In genomic region chr7:42691030-42691639, GRCh38 we compare ENCODE assay signal across 8 cellular contexts.
DNase-seq lines count a peak whose midpoint lies in the region; ATAC-seq, FAIRE-seq and TF ChIP-seq lines count a peak whose summit lies in the region.

No MANE protein-coding gene starts in this region.

- TF ChIP-seq CTCF in AG09309 (IDR thresholded peaks at IDR 0.05; ENCODE audit: control insufficient read depth, insufficient read depth, low read depth, low read length, missing control alignments), result peak; percentile 67
- TF ChIP-seq CTCF in WTC11 (IDR thresholded peaks at IDR 0.05), result peak; percentile 38

- H3K4me1 Mint-ChIP-seq in WTC11, result peaks cover 42% of the 10 kb centered on the region
- H3K4me1 Mint-ChIP-seq in activated T-helper 17 cell treated with anti-CD3 and anti-CD28 coated beads, Interleukin-2, amount 50 U/mL, for 72 hours, result no peaks in the 10 kb centered on the region
- H3K4me1 Mint-ChIP-seq in effector memory CD8-positive, alpha-beta T cell (ENCODE audit: low read depth in 2 of 2), result no peaks in the 10 kb centered on the region

- no peak overlapping the region for H3K4me3 Mint-ChIP-seq in WTC11
- H3K4me3 Mint-ChIP-seq in activated T-helper 17 cell treated with anti-CD3 and anti-CD28 coated beads, Interleukin-2, amount 50 U/mL, for 72 hours, result no peak overlapping the region
- no peak overlapping the region for H3K4me3 Mint-ChIP-seq in effector memory CD8-positive, alpha-beta T cell

- no peaks in the 10 kb centered on the region for H3K36me3 Mint-ChIP-seq in WTC11
- H3K36me3 Mint-ChIP-seq in activated T-helper 17 cell treated with anti-CD3 and anti-CD28 coated beads, Interleukin-2, amount 50 U/mL, for 72 hours (ENCODE audit: low read depth), result no peaks in the 10 kb centered on the region
- no peaks in the 10 kb centered on the region for H3K36me3 Mint-ChIP-seq in effector memory CD8-positive, alpha-beta T cell (ENCODE audit: insufficient read depth)

- no peak overlapping the region for H3K27ac Mint-ChIP-seq in WTC11
- no peak overlapping the region for H3K27ac Mint-ChIP-seq in activated T-helper 17 cell treated with anti-CD3 and anti-CD28 coated beads, Interleukin-2, amount 50 U/mL, for 72 hours
- H3K27ac Mint-ChIP-seq in effector memory CD8-positive, alpha-beta T cell, result no peak overlapping the region

- POLR2A ChIA-PET in WTC11 (lab: Charles Lee), result no interaction called here

- FAIRE-seq in urothelium cell line (lab: Jason Lieb, UNC), result no peak

- H3K27me3 Mint-ChIP-seq in WTC11 (ENCODE audit: low read depth), result peaks cover 16% of the 10 kb centered on the region
- peaks cover 1% of the 10 kb centered on the region for H3K27me3 Mint-ChIP-seq in activated T-helper 17 cell treated with anti-CD3 and anti-CD28 coated beads, Interleukin-2, amount 50 U/mL, for 72 hours
- H3K27me3 Mint-ChIP-seq in effector memory CD8-positive, alpha-beta T cell, result no peaks in the 10 kb centered on the region

- no peak overlapping the region for H3K4me3 ChIP-seq in AG09309 (ENCODE audit: control insufficient read depth, low read depth, low read length)

- H3K9me3 Mint-ChIP-seq in WTC11, result peaks cover 6% of the 10 kb centered on the region
- no peaks in the 10 kb centered on the region for H3K9me3 Mint-ChIP-seq in activated T-helper 17 cell treated with anti-CD3 and anti-CD28 coated beads, Interleukin-2, amount 50 U/mL, for 72 hours
- peaks cover 0 to 10% of the 10 kb centered on the region in 2 donors for H3K9me3 Mint-ChIP-seq in effector memory CD8-positive, alpha-beta T cell

- CTCF ChIA-PET in WTC11 (lab: Charles Lee), result interaction anchor here (0.6 to 2.2 kb wide), 13 partner anchors 9 to 750 kb away, joined by 3 to 16 read pairs (median 4); no protein-coding TSS in a partner anchor

- DNase-seq in AG09309 (ENCODE audit: low read depth) (peak; percentile 7), HK-2 (ENCODE audit: unreplicated experiment) (peak; percentile 7), WTC11 (ENCODE audit: low spot score) (peak; percentile 32), iPS-NIHi11 (ENCODE audit: low spot score) (peak; percentile 32), urothelium cell line (ENCODE audit: low spot score) (peak; percentile 49)
- no peak for DNase-seq in effector memory CD8-positive, alpha-beta T cell

- peak; percentile 81 for ATAC-seq in WTC11
- no peak for ATAC-seq in GM21529 (IDR thresholded peaks at IDR 0.05; ENCODE audit: unreplicated experiment)
- no peak for ATAC-seq in activated T-helper 17 cell treated with anti-CD3 and anti-CD28 coated beads, Interleukin-2, amount 50 U/mL, for 72 hours (replicated peaks)
- no peak for ATAC-seq in effector memory CD8-positive, alpha-beta T cell (replicated peaks)

TF ChIP-seq in WTC11, 78 proteins besides CTCF, POLR2A, EP300 and RAD21:
- TF ChIP-seq ZNF532 (CRISPR knock-in tag; IDR thresholded peaks at IDR 0.05; ENCODE audit: borderline replicate concordance), result no peak
- TF ChIP-seq ZNF138 (CRISPR knock-in tag; conservative IDR thresholded peaks at IDR 0.05), result no peak
- TF ChIP-seq IRF1 (CRISPR knock-in tag; IDR thresholded peaks at IDR 0.05), result no peak
- no peak for TF ChIP-seq RELA (CRISPR knock-in tag; IDR thresholded peaks at IDR 0.05; ENCODE audit: borderline replicate concordance)
- TF ChIP-seq IRF2 (CRISPR knock-in tag; IDR thresholded peaks at IDR 0.05; ENCODE audit: borderline replicate concordance, low read depth), result no peak
- TF ChIP-seq MAX (CRISPR knock-in tag; IDR thresholded peaks at IDR 0.05), result no peak
- TF ChIP-seq STAT6 (CRISPR knock-in tag; conservative IDR thresholded peaks at IDR 0.05; ENCODE audit: low read depth), result no peak
- no peak for TF ChIP-seq ZNF423 (CRISPR knock-in tag; IDR thresholded peaks at IDR 0.05)
- TF ChIP-seq CDX4 (CRISPR knock-in tag; IDR thresholded peaks at IDR 0.05; ENCODE audit: borderline replicate concordance), result no peak
- TF ChIP-seq CREM (CRISPR knock-in tag; IDR thresholded peaks at IDR 0.05), result no peak
- TF ChIP-seq PREB (CRISPR knock-in tag; IDR thresholded peaks at IDR 0.05; ENCODE audit: borderline replicate concordance), result no peak
- no peak for TF ChIP-seq MYBL2 (CRISPR knock-in tag; IDR thresholded peaks at IDR 0.05)

Comparison
In these comparisons a context has a peak if more than half of its experiments do, and no peak if none do; other contexts are left out.
1. DNase-seq: peak in AG09309 (single experiment), HK-2 (single experiment), WTC11 (single experiment), iPS-NIHi11 (single experiment) and urothelium cell line (single experiment); none in effector memory CD8-positive, alpha-beta T cell (0 of 3).